In genomic region chr3:69684309-69684981, GRCh38 we compare ENCODE assay signal across 28 cellular contexts. TPM values are rescaled to one million over a fixed set of nuclear protein-coding genes. Genes with fewer than 3 reads are reported as not detected.
"Had no signal": no experiment of that assay in that cellular context is flagged by ENCODE, and none has a peak within 500 bp of the region (broad histone marks: within the 10 kb centered on the region; RNA-seq: fewer than 3 reads in every experiment).

No MANE protein-coding gene starts in this region.

- FAIRE-seq: astrocyte, TTC549 had no signal

- ATAC-seq: activated CD8-positive, alpha-beta T cell treated with anti-CD3 and anti-CD28 coated beads for 36 hours; body of pancreas; PC-3 had no signal

- H3K9ac ChIP-seq: SK-N-SH had no signal

- H3K4me2 ChIP-seq: SK-N-SH had no signal

- H3K27ac ChIP-seq: body of pancreas, Peyer's patch, SJSA1 had no signal

- H3K4me3 ChIP-seq: body of pancreas, breast epithelium, Peyer's patch, SJSA1 had no signal

- DNase-seq: activated CD4-positive, alpha-beta T cell treated with anti-CD3 and anti-CD28 coated beads, Interleukin-2, amount 10 ng/mL, durations not matched to agents 24 days and 14 days; activated CD4-positive, alpha-beta T cell treated with anti-CD3 and anti-CD28 coated beads, Interleukin-2, amount 50 U/mL, for 4 hours; activated CD8-positive, alpha-beta T cell treated with anti-CD3 and anti-CD28 coated beads for 36 hours; activated gamma-delta T cell; activated naive CD4-positive, alpha-beta T cell treated with Interleukin-2 at 50 U/mL for 16 hours; activated naive CD8-positive, alpha-beta T cell treated with anti-CD3 and anti-CD28 coated beads, Interleukin-2, amount 10 ng/mL, durations not matched to agents 7 days and 5 days; activated T-cell treated with anti-CD3 and anti-CD28 coated beads, Interleukin-2, amount 50 U/mL, for 24 hours; amygdala; body of pancreas; NCI-H1105; NCI-H1436; NCI-H1694; NCI-H1930; NCI-H2081 treated with DMSO at 0.1 percent for 48 hours; NCI-H226; NCI-H446 treated with DMSO at 0.1 percent for 48 hours; NCI-H524; NCI-H69; NCI-H82; PC-3; Peyer's patch; RPMI8226; SHP77 treated with DMSO at 0.1 percent for 48 hours; SK-N-SH had no signal

- H3K9me3 ChIP-seq: body of pancreas, breast epithelium, Peyer's patch, SJSA1, SK-N-SH had no signal

- H3K4me1 ChIP-seq: body of pancreas, breast epithelium, Peyer's patch had no signal

- H3K36me3 ChIP-seq: breast epithelium, Peyer's patch, SJSA1 had no signal

- H3K27me3 ChIP-seq: body of pancreas, breast epithelium, Peyer's patch, SJSA1 had no signal

RNA-seq across cellular contexts. Expression of gene MITF, which starts 54.8 kb away (rescaled TPM):
- total RNA-seq: activated CD8-positive, alpha-beta T cell treated with anti-CD3 and anti-CD28 coated beads for 36 hours had no signal
